ENCODE assay signal across 8 cellular contexts in the genomic region with DNA sequence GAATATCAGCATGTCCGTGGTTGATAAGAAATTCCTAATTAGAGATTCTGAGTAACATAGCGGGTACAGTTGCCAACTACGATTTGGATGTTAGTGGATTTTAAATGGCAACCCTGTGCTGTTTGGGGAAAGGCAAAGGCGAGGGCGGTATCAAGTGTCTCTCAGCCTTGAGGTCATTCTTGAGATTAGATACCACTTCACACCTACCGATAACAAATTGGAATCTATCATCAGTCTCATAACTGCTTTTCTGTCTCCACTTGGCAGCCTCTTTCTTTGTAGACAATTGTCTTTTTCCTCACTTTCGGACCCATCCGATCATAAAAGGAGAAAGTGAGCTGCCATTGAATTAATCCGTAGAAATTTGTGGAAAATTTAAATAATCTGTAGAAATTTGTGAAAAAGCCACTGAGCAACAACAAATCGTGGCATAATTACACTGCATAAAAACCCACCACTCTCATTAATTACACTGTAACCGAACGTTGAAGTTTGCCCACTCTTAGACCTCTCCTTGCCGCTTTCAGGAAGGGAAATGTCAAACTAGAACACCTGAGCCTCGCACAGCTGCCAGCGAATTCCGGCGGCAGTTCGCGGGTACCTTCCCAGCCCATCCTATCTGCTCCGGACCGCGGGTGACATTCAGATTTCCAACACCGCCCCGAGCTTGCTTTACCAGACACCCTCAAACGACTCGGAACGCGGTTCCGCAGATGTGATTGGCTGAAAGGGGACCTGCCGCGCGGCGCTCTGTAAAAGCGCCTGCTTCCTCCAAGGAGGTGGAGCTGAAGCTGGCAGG. TPM values are rescaled to one million over a fixed set of nuclear protein-coding genes. Genes with fewer than 3 reads are reported as not detected.
DNase-seq lines count a peak whose midpoint lies in the region; ATAC-seq, FAIRE-seq and TF ChIP-seq lines count a peak whose summit lies in the region.

No MANE protein-coding gene starts in this region.

- no peaks in the 10 kb centered on the region for H3K9me3 Mint-ChIP-seq in activated B cell treated with CpG ODN at 0.5 μM for 24 hours
- H3K9me3 Mint-ChIP-seq in dendritic cell treated with granulocyte-macrophage colony-stimulating factor and Interleukin-4, amounts not matched to agents 40 ng/mL and 50 ng/mL, for 4 days, result no peaks in the 10 kb centered on the region

- H3K4me1 ChIP-seq in HAP-1 (peaks cover 28% of the 10 kb centered on the region), liver (ENCODE audit: control insufficient read depth in 4 of 4, insufficient read depth in 4 of 4, low read length in 3 of 4) (peaks cover 9 to 72% (median 49%) of the 10 kb centered on the region in 4 donors)

- 9% methylated on average over 34 of the region's 34 CpGs for WGBS in liver

- TF ChIP-seq RAD21 in liver (IDR thresholded peaks at IDR 0.05), result no peak

- H3K4me3 Mint-ChIP-seq in activated B cell treated with CpG ODN at 0.5 μM for 24 hours, result peak overlapping the region; percentile 96
- H3K4me3 Mint-ChIP-seq in dendritic cell treated with granulocyte-macrophage colony-stimulating factor and Interleukin-4, amounts not matched to agents 40 ng/mL and 50 ng/mL, for 4 days, result peak overlapping the region; percentile 83

- H3K27me3 Mint-ChIP-seq in activated B cell treated with CpG ODN at 0.5 μM for 24 hours, result peaks cover 11% of the 10 kb centered on the region
- peaks cover 97% of the 10 kb centered on the region for H3K27me3 Mint-ChIP-seq in dendritic cell treated with granulocyte-macrophage colony-stimulating factor and Interleukin-4, amounts not matched to agents 40 ng/mL and 50 ng/mL, for 4 days

- no peak for FAIRE-seq in D721Med (lab: Jason Lieb, UNC)

- TF ChIP-seq CTCF in activated B cell treated with CpG ODN at 0.5 μM for 24 hours (IDR thresholded peaks at IDR 0.05), result no peak
- no peak for TF ChIP-seq CTCF in liver (IDR thresholded peaks at IDR 0.05; ENCODE audit: low read depth, low read length, missing input control)
- TF ChIP-seq CTCF in D721Med (IDR thresholded peaks at IDR 0.05; ENCODE audit: insufficient read depth, missing control alignments), result no peak

- H3K4me3 ChIP-seq in HAP-1 (peak overlapping the region; percentile 71), liver (ENCODE audit: low read depth in 1 of 3, low read length in 3 of 3) (peak overlapping the region; percentile 40 to 73 (median 61))

- peaks cover 3% of the 10 kb centered on the region; the same call in 1 of the 2 replicates for H3K36me3 ChIP-seq in HAP-1 (replicated peaks)
- no peaks in the 10 kb centered on the region for H3K36me3 ChIP-seq in liver (ENCODE audit: control insufficient read depth in 4 of 4, insufficient read depth in 3 of 4, low read depth in 1 of 4, low read length in 3 of 4)

- peaks cover 8% of the 10 kb centered on the region for H3K36me3 Mint-ChIP-seq in activated B cell treated with CpG ODN at 0.5 μM for 24 hours (ENCODE audit: low read depth)
- H3K36me3 Mint-ChIP-seq in dendritic cell treated with granulocyte-macrophage colony-stimulating factor and Interleukin-4, amounts not matched to agents 40 ng/mL and 50 ng/mL, for 4 days (ENCODE audit: low read depth), result peaks cover 12% of the 10 kb centered on the region

- H3K9ac ChIP-seq in liver (ENCODE audit: low read depth in 1 of 2, low read length in 2 of 2), result peak overlapping the region; percentile 25 to 32

- CTCF ChIA-PET in activated B cell treated with CpG ODN at 0.5 μM for 24 hours (lab: Charles Lee), result no interaction called here

- H3K9me3 ChIP-seq in HAP-1 (no peaks in the 10 kb centered on the region), liver (ENCODE audit: control insufficient read depth in 4 of 4, low read length in 3 of 4) (no peaks in the 10 kb centered on the region)

- H3K27me3 ChIP-seq in HAP-1 (ENCODE audit: low read depth) (no peaks in the 10 kb centered on the region), liver (ENCODE audit: control insufficient read depth in 4 of 4, insufficient read depth in 4 of 4, low read length in 3 of 4) (no peaks in the 10 kb centered on the region)

- in situ Hi-C loops in HAP-1 (cut with MboI; ENCODE audit: low sequenced_read_pairs), result loop anchor here (25.0 kb wide), 1 partner anchor 410 kb away; no protein-coding TSS in a partner anchor

- peaks cover 63% of the 10 kb centered on the region for H3K4me1 Mint-ChIP-seq in activated B cell treated with CpG ODN at 0.5 μM for 24 hours
- peaks cover 59% of the 10 kb centered on the region for H3K4me1 Mint-ChIP-seq in dendritic cell treated with granulocyte-macrophage colony-stimulating factor and Interleukin-4, amounts not matched to agents 40 ng/mL and 50 ng/mL, for 4 days (ENCODE audit: low read depth)

- intact Hi-C loops in activated B cell treated with CpG ODN at 0.5 μM for 24 hours (cut with micrococcal nuclease), result loop anchor here (1.0 to 5.0 kb wide), 7 partner anchors 24 to 1965 kb away; a partner anchor contains a TSS
- intact Hi-C loops in dendritic cell treated with granulocyte-macrophage colony-stimulating factor and Interleukin-4, amounts not matched to agents 40 ng/mL and 50 ng/mL, for 4 days (cut with micrococcal nuclease), result loop anchor here (10.0 kb wide), 2 partner anchors 552 to 1228 kb away; no protein-coding TSS in a partner anchor

- H3K27ac ChIP-seq in liver (ENCODE audit: low read depth in 1 of 2, low read length in 2 of 2), result peak overlapping the region; percentile 67 to 93

- POLR2A ChIA-PET in activated B cell treated with CpG ODN at 0.5 μM for 24 hours (lab: Charles Lee), result interaction anchor here (1.4 to 3.4 kb wide), 2 partner anchors 156 to 255 kb away, joined by 5 to 13 read pairs; a partner anchor contains a TSS

- ATAC-seq in activated B cell treated with CpG ODN at 0.5 μM for 24 hours (ENCODE audit: low read depth), result peak; percentile 38

- DNase-seq in D341Med (ENCODE audit: low spot score), result peak; percentile 76
- peak in 1 of 2 experiments; percentile 78 for DNase-seq in HAP-1 (ENCODE audit: low spot score in 2 of 2)
- peak; percentile 88 for DNase-seq in NCI-H2029 (lab: John Stamatoyannopoulos, UW)
- DNase-seq in activated B cell treated with CpG ODN at 0.5 μM for 24 hours, result no peak
- peak; percentile 58 for DNase-seq in stimulated activated CD4-positive, alpha-beta T cell treated with anti-CD3 and anti-CD28 coated beads, Interleukin-2, amount 100 ng/mL, for 4 hours (ENCODE audit: low read depth)
- DNase-seq in D721Med (ENCODE audit: insufficient read length, low spot score), result no peak

- peak overlapping the region; percentile 96 for H3K27ac Mint-ChIP-seq in activated B cell treated with CpG ODN at 0.5 μM for 24 hours
- peak overlapping the region; percentile 31 for H3K27ac Mint-ChIP-seq in dendritic cell treated with granulocyte-macrophage colony-stimulating factor and Interleukin-4, amounts not matched to agents 40 ng/mL and 50 ng/mL, for 4 days

TF ChIP-seq in liver, 16 proteins besides CTCF, POLR2A, EP300 and RAD21 (continues in another document):
- TF ChIP-seq, protein P1, sequence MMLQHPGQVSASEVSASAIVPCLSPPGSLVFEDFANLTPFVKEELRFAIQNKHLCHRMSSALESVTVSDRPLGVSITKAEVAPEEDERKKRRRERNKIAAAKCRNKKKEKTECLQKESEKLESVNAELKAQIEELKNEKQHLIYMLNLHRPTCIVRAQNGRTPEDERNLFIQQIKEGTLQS (IDR thresholded peaks at IDR 0.05), result no peak
- no peak for TF ChIP-seq RXRA (IDR thresholded peaks at IDR 0.05)
- TF ChIP-seq, protein P2, sequence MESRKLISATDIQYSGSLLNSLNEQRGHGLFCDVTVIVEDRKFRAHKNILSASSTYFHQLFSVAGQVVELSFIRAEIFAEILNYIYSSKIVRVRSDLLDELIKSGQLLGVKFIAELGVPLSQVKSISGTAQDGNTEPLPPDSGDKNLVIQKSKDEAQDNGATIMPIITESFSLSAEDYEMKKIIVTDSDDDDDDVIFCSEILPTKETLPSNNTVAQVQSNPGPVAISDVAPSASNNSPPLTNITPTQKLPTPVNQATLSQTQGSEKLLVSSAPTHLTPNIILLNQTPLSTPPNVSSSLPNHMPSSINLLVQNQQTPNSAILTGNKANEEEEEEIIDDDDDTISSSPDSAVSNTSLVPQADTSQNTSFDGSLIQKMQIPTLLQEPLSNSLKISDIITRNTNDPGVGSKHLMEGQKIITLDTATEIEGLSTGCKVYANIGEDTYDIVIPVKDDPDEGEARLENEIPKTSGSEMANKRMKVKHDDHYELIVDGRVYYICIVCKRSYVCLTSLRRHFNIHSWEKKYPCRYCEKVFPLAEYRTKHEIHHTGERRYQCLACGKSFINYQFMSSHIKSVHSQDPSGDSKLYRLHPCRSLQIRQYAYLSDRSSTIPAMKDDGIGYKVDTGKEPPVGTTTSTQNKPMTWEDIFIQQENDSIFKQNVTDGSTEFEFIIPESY (IDR thresholded peaks at IDR 0.05), result no peak
- no peak for TF ChIP-seq YY1 (IDR thresholded peaks at IDR 0.05)
- no peak for TF ChIP-seq FOXA2 (IDR thresholded peaks at IDR 0.05)
- TF ChIP-seq EGR1 (IDR thresholded peaks at IDR 0.05; ENCODE audit: low read depth in 2 of 2), result no peak
- no peak for TF ChIP-seq JUND (IDR thresholded peaks at IDR 0.05)
- TF ChIP-seq, protein P3, sequence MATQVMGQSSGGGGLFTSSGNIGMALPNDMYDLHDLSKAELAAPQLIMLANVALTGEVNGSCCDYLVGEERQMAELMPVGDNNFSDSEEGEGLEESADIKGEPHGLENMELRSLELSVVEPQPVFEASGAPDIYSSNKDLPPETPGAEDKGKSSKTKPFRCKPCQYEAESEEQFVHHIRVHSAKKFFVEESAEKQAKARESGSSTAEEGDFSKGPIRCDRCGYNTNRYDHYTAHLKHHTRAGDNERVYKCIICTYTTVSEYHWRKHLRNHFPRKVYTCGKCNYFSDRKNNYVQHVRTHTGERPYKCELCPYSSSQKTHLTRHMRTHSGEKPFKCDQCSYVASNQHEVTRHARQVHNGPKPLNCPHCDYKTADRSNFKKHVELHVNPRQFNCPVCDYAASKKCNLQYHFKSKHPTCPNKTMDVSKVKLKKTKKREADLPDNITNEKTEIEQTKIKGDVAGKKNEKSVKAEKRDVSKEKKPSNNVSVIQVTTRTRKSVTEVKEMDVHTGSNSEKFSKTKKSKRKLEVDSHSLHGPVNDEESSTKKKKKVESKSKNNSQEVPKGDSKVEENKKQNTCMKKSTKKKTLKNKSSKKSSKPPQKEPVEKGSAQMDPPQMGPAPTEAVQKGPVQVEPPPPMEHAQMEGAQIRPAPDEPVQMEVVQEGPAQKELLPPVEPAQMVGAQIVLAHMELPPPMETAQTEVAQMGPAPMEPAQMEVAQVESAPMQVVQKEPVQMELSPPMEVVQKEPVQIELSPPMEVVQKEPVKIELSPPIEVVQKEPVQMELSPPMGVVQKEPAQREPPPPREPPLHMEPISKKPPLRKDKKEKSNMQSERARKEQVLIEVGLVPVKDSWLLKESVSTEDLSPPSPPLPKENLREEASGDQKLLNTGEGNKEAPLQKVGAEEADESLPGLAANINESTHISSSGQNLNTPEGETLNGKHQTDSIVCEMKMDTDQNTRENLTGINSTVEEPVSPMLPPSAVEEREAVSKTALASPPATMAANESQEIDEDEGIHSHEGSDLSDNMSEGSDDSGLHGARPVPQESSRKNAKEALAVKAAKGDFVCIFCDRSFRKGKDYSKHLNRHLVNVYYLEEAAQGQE (IDR thresholded peaks at IDR 0.05), result no peak
- no peak for TF ChIP-seq GABPA (IDR thresholded peaks at IDR 0.05 in 1 of 2, conservative IDR thresholded peaks at IDR 0.05 in 1 of 2)
- TF ChIP-seq SP1 (IDR thresholded peaks at IDR 0.05), result no peak

RNA-seq across cellular contexts. Expression of a gene that starts 0.8 kb away (rescaled TPM):
- total RNA-seq in activated B cell treated with CpG ODN at 0.5 μM for 24 hours (12.7 and 13.8 TPM in 2 replicates), liver (1 to 10 TPM; 2.5 to 5.3 TPM)
- 1 to 10 TPM; 3.0 TPM for polyA plus RNA-seq in liver

Comparison
In these comparisons a context has a peak if more than half of its experiments do, and no peak if none do; other contexts are left out.
1. DNase-seq: peak in D341Med (single experiment), NCI-H2029 (single experiment) and stimulated activated CD4-positive, alpha-beta T cell treated with anti-CD3 and anti-CD28 coated beads, Interleukin-2, amount 100 ng/mL, for 4 hours (single experiment); none in activated B cell treated with CpG ODN at 0.5 μM for 24 hours (single experiment) and D721Med (single experiment).